9 cellular contexts compared by ENCODE assay signal in genomic region chr17:59756236-59756818, GRCh38. TPM values are rescaled to one million over a fixed set of nuclear protein-coding genes. Genes with fewer than 3 reads are reported as not detected.
A peak's percentile ranks its signal among the peaks of the same experiment; 100 is the strongest.
DNase-seq lines count a peak whose midpoint lies in the region; FAIRE-seq and TF ChIP-seq lines count a peak whose summit lies in the region.
"Had no signal": no experiment of that assay in that cellular context is flagged by ENCODE, and none has a peak within 500 bp of the region (broad histone marks: within the 10 kb centered on the region; RNA-seq: fewer than 3 reads in every experiment).

No MANE protein-coding gene starts in this region.

- intact Hi-C loops in activated CD4-positive, alpha-beta memory T cell treated with anti-CD3 and anti-CD28 coated beads for 36 hours (cut with micrococcal nuclease) = no loop called here

- no peak for FAIRE-seq in frontal cortex (lab: Jason Lieb, UNC)

- peak overlapping the region; percentile 82 for H3K27ac Mint-ChIP-seq in T-helper 1 cell treated with Interleukin-12 subunit alpha and Interleukin-12 subunit beta and Interleukin-4 antibody, amounts not matched to agents 30 μg/mL and 1 μg/mL, for 36 hours
- H3K27ac Mint-ChIP-seq in activated CD4-positive, alpha-beta memory T cell treated with anti-CD3 and anti-CD28 coated beads for 36 hours = peak overlapping the region; percentile 97

- H3K36me3 Mint-ChIP-seq in T-helper 1 cell treated with Interleukin-12 subunit alpha and Interleukin-12 subunit beta and Interleukin-4 antibody, amounts not matched to agents 30 μg/mL and 1 μg/mL, for 36 hours (ENCODE audit: low read depth) = peaks cover 30% of the 10 kb centered on the region
- H3K36me3 Mint-ChIP-seq in activated CD4-positive, alpha-beta memory T cell treated with anti-CD3 and anti-CD28 coated beads for 36 hours = peaks cover 46% of the 10 kb centered on the region

- H3K27me3 Mint-ChIP-seq in T-helper 1 cell treated with Interleukin-12 subunit alpha and Interleukin-12 subunit beta and Interleukin-4 antibody, amounts not matched to agents 30 μg/mL and 1 μg/mL, for 36 hours (ENCODE audit: low read depth) = no peaks in the 10 kb centered on the region
- no peaks in the 10 kb centered on the region for H3K27me3 Mint-ChIP-seq in activated CD4-positive, alpha-beta memory T cell treated with anti-CD3 and anti-CD28 coated beads for 36 hours

- peak overlapping the region; percentile 61 for H3K4me3 Mint-ChIP-seq in T-helper 1 cell treated with Interleukin-12 subunit alpha and Interleukin-12 subunit beta and Interleukin-4 antibody, amounts not matched to agents 30 μg/mL and 1 μg/mL, for 36 hours
- H3K4me3 Mint-ChIP-seq in activated CD4-positive, alpha-beta memory T cell treated with anti-CD3 and anti-CD28 coated beads for 36 hours = no peak overlapping the region

- peaks cover 17% of the 10 kb centered on the region for H3K9me3 Mint-ChIP-seq in T-helper 1 cell treated with Interleukin-12 subunit alpha and Interleukin-12 subunit beta and Interleukin-4 antibody, amounts not matched to agents 30 μg/mL and 1 μg/mL, for 36 hours
- H3K9me3 Mint-ChIP-seq in activated CD4-positive, alpha-beta memory T cell treated with anti-CD3 and anti-CD28 coated beads for 36 hours = peaks cover 7% of the 10 kb centered on the region

- no peak for TF ChIP-seq CTCF in fibroblast of pulmonary artery (IDR thresholded peaks at IDR 0.05; ENCODE audit: low read length, missing control alignments)

- POLR2A ChIA-PET in activated CD4-positive, alpha-beta memory T cell treated with anti-CD3 and anti-CD28 coated beads for 36 hours (lab: Charles Lee) = interaction anchor here (5.6 to 9.4 kb wide), 4 partner anchors 7 to 84 kb away, joined by 91 to 365 read pairs (median 306); no protein-coding TSS in a partner anchor

- no peak for DNase-seq in T-helper 1 cell
- DNase-seq in activated CD4-positive, alpha-beta memory T cell treated with anti-CD3 and anti-CD28 coated beads for 36 hours = no peak
- peak; percentile 84 for DNase-seq in fibroblast of pulmonary artery (ENCODE audit: low read depth)
- peak; percentile 49 for DNase-seq in stromal cell of bone marrow (ENCODE audit: low read depth)
- no peak for DNase-seq in SKM-1 treated with dmso at 0.1 percent for 144 hours (lab: John Stamatoyannopoulos, UW; ENCODE audit: unreplicated experiment)
- DNase-seq in frontal cortex (ENCODE audit: low spot score in 2 of 2) = no peak
- no peak for DNase-seq in iPS-NIHi11 (ENCODE audit: low spot score)
- DNase-seq: NCI-H2029 treated with DMSO at 0.1 percent for 48 hours had no signal

- no peak overlapping the region for H3K4me3 ChIP-seq in fibroblast of pulmonary artery (replicated peaks; ENCODE audit: low read depth, low read length)

- H3K4me1 Mint-ChIP-seq in T-helper 1 cell treated with Interleukin-12 subunit alpha and Interleukin-12 subunit beta and Interleukin-4 antibody, amounts not matched to agents 30 μg/mL and 1 μg/mL, for 36 hours (ENCODE audit: low read depth) = peaks cover 62% of the 10 kb centered on the region
- peaks cover 77% of the 10 kb centered on the region for H3K4me1 Mint-ChIP-seq in activated CD4-positive, alpha-beta memory T cell treated with anti-CD3 and anti-CD28 coated beads for 36 hours (ENCODE audit: low read depth)

- CTCF ChIA-PET in activated CD4-positive, alpha-beta memory T cell treated with anti-CD3 and anti-CD28 coated beads for 36 hours (lab: Charles Lee) = no interaction called here

RNA-seq across cellular contexts. Expression of gene VMP1, which starts 48.9 kb away (rescaled TPM):
- 100 to 1,000 TPM; 517 to 553 TPM for total RNA-seq in activated CD4-positive, alpha-beta memory T cell treated with anti-CD3 and anti-CD28 coated beads for 36 hours
- total RNA-seq in frontal cortex = 241 TPM

RNA-seq across cellular contexts. Expression of gene PTRH2, which starts 49.1 kb away (rescaled TPM):
- total RNA-seq in activated CD4-positive, alpha-beta memory T cell treated with anti-CD3 and anti-CD28 coated beads for 36 hours = 10 to 100 TPM; 35.9 TPM
- total RNA-seq in frontal cortex = 18.8 TPM

Comparison
In these comparisons a context has a peak if more than half of its experiments do, and no peak if none do; other contexts are left out.
1. DNase-seq: peak in fibroblast of pulmonary artery (single experiment) and stromal cell of bone marrow (single experiment); none in T-helper 1 cell (0 of 5), activated CD4-positive, alpha-beta memory T cell treated with anti-CD3 and anti-CD28 coated beads for 36 hours (single experiment), SKM-1 treated with dmso at 0.1 percent for 144 hours (single experiment), frontal cortex (0 of 2) and iPS-NIHi11 (single experiment).